ENCODE assay signal across 15 cellular contexts in the genomic region with DNA sequence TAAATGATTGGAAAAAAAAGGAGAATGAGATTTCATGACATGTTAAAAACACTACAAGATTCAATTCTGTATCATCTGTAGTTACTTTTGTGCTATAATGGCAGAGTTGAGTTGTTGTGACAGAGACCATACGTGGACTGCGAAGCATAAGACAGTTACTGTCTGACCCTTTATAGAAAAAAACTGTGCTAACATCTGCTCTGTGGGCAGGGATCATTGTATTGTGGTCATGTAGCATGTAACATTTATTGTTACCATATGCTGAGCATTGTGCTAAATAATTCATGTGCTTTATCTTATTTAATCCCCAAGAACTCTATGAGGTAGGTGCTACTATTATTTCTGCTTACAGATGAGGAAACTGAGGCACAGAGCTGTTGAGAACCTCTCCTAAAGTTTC.
DNase-seq lines count a peak whose midpoint lies in the region.
"Had no signal": no experiment of that assay in that cellular context is flagged by ENCODE, and none has a peak within 500 bp of the region (broad histone marks: within the 10 kb centered on the region; RNA-seq: fewer than 3 reads in every experiment).

No MANE protein-coding gene starts in this region.

- intact Hi-C loops in posterior cingulate gyrus (cut with DNase I) = no loop called here

- DNase-seq in NCI-H524 (lab: John Stamatoyannopoulos, UW) (peak; percentile 10 to 72), NCI-H524 treated with DMSO at 0.1 percent for 48 hours (lab: John Stamatoyannopoulos, UW) (no peak), MV-4-11 (lab: John Stamatoyannopoulos, UW) (peak; percentile 80), fibroblast of gingiva (ENCODE audit: low read depth) (peak; percentile 44), posterior cingulate gyrus (no peak), NCI-H510A treated with DMSO at 0.1 percent for 48 hours (lab: John Stamatoyannopoulos, UW) (no peak), T-helper 9 cell (no peak)
- DNase-seq: ACHN; BE2C; CD8-positive, alpha-beta T cell; COR-L47; DMS153; DMS79 treated with DMSO at 0.1 percent for 48 hours; GDM1; HCEC 1CT had no signal

Comparison
In these comparisons a context has a peak if more than half of its experiments do, and no peak if none do; other contexts are left out.
1. DNase-seq: peak in NCI-H524 (2 of 2), MV-4-11 (single experiment) and fibroblast of gingiva (single experiment); none in NCI-H524 treated with DMSO at 0.1 percent for 48 hours (single experiment), posterior cingulate gyrus (0 of 10), NCI-H510A treated with DMSO at 0.1 percent for 48 hours (single experiment) and T-helper 9 cell (single experiment).